26 cellular contexts compared by ENCODE assay signal in genomic region chr13:23915308-23915707, GRCh38. TPM values are rescaled to one million over a fixed set of nuclear protein-coding genes. Genes with fewer than 3 reads are reported as not detected.
DNase-seq lines count a peak whose midpoint lies in the region; ATAC-seq and TF ChIP-seq lines count a peak whose summit lies in the region.
"Had no signal": no experiment of that assay in that cellular context is flagged by ENCODE, and none has a peak within 500 bp of the region (broad histone marks: within the 10 kb centered on the region; RNA-seq: fewer than 3 reads in every experiment).

No MANE protein-coding gene starts in this region.

- H2AFZ ChIP-seq in mammary epithelial cell (ENCODE audit: low read depth, low read length), result no peak overlapping the region

- H4K20me1 ChIP-seq in mammary epithelial cell (ENCODE audit: insufficient read depth, low read length), result no peaks in the 10 kb centered on the region

- H3K27me3 ChIP-seq in mammary epithelial cell (ENCODE audit: insufficient read depth, low read length), result peaks cover 2% of the 10 kb centered on the region
- H3K27me3 ChIP-seq in RWPE2 (ENCODE audit: insufficient read depth, poor library complexity, severe bottlenecking), result no peaks in the 10 kb centered on the region
- H3K27me3 ChIP-seq: upper lobe of left lung had no signal

- no peak overlapping the region for H3K27ac ChIP-seq in mammary epithelial cell (ENCODE audit: insufficient read depth, low read depth, low read length)
- no peak overlapping the region for H3K27ac ChIP-seq in RWPE2 (ENCODE audit: poor library complexity, severe bottlenecking)
- H3K27ac ChIP-seq: left ventricle myocardium inferior, upper lobe of left lung had no signal

- 0 out of 3 replicates have a peak, but pooled peaks have one; percentile 21 for ATAC-seq in RWPE2 (ENCODE audit: low read depth)
- ATAC-seq: stimulated activated naive CD8-positive, alpha-beta T cell treated with anti-CD3 and anti-CD28 coated beads, Interleukin-15, amount 100 ng/mL, for 72 hours; T-helper 17 cell had no signal

- dilution Hi-C loops in mammary epithelial cell (cut with HindIII; ENCODE audit: low sequenced_read_pairs), result no loop called here

- H3K36me3 Mint-ChIP-seq in MCF 10A (ENCODE audit: insufficient read depth, unreplicated experiment) (no peaks in the 10 kb centered on the region), glutamatergic neuron (ENCODE audit: unreplicated experiment) (peaks cover 14% of the 10 kb centered on the region)
- H3K36me3 Mint-ChIP-seq: CD14-positive monocyte had no signal

- peaks cover 64% of the 10 kb centered on the region for H3K27me3 Mint-ChIP-seq in MCF 10A (ENCODE audit: insufficient read depth, unreplicated experiment)
- H3K27me3 Mint-ChIP-seq in glutamatergic neuron (ENCODE audit: unreplicated experiment), result peaks cover 2% of the 10 kb centered on the region

- H3K9ac ChIP-seq in mammary epithelial cell (ENCODE audit: insufficient read depth, low read length), result no peak overlapping the region

- H3K4me1 ChIP-seq in mammary epithelial cell (ENCODE audit: insufficient read depth, low read length) (peaks cover 4% of the 10 kb centered on the region), RWPE2 (ENCODE audit: insufficient read depth, poor library complexity, severe bottlenecking) (no peaks in the 10 kb centered on the region)
- H3K4me1 ChIP-seq: left ventricle myocardium inferior, upper lobe of left lung had no signal

- CTCF ChIA-PET in MCF 10A (lab: Yijun Ruan, JAX), result interaction anchor here (0.6 to 2.7 kb wide), 3 partner anchors 46 to 183 kb away, joined by 3 to 10 read pairs (median 3); no protein-coding TSS in a partner anchor
- CTCF ChIA-PET in mammary epithelial cell (lab: Charles Lee; ENCODE audit: low non-redundant PET), result no interaction called here
- CTCF ChIA-PET in GM10248 (lab: Yijun Ruan, JAX), result interaction anchor here (0.8 to 1.5 kb wide), 2 partner anchors 11 to 25 kb away, joined by 3 to 4 read pairs; no protein-coding TSS in a partner anchor

- POLR2A ChIA-PET in MCF 10A (lab: Yijun Ruan, JAX), result interaction anchor here (1.1 to 2.2 kb wide), 2 partner anchors 41 to 44 kb away, joined by 3 to 6 read pairs; no protein-coding TSS in a partner anchor
- POLR2A ChIA-PET in GM10248 (lab: Yijun Ruan, JAX), result no interaction called here

- no peak overlapping the region for H3K4me2 ChIP-seq in mammary epithelial cell (ENCODE audit: insufficient read depth, low read depth, low read length)

- peaks cover 6% of the 10 kb centered on the region for H3K4me1 Mint-ChIP-seq in MCF 10A (ENCODE audit: insufficient read depth, unreplicated experiment)
- H3K4me1 Mint-ChIP-seq in glutamatergic neuron (ENCODE audit: low read depth, unreplicated experiment), result no peaks in the 10 kb centered on the region
- H3K4me1 Mint-ChIP-seq: activated B cell treated with CpG ODN at 0.5 μM for 24 hours had no signal

- intact Hi-C loops in MCF 10A (cut with micrococcal nuclease) (no loop called here), mammary epithelial cell (cut with micrococcal nuclease) (no loop called here)

- TF ChIP-seq CTCF in MCF 10A (IDR thresholded peaks at IDR 0.05; ENCODE audit: unreplicated experiment) (no peak), mammary epithelial cell (conservative IDR thresholded peaks at IDR 0.05 in 1 of 2, IDR thresholded peaks at IDR 0.05 in 1 of 2; ENCODE audit: extremely low read depth in 1 of 2, insufficient read depth in 1 of 2, low read depth in 1 of 2, low read length in 2 of 2) (no peak), RWPE2 (IDR thresholded peaks at IDR 0.05; ENCODE audit: poor library complexity, severe bottlenecking) (no peak), glutamatergic neuron (IDR thresholded peaks at IDR 0.05; ENCODE audit: partially characterized antibody, unreplicated experiment) (no peak), GM10248 (IDR thresholded peaks at IDR 0.05; ENCODE audit: control extremely low read depth, extremely low read depth, low read depth, missing control alignments) (no peak)

- in situ Hi-C loops in mammary epithelial cell (cut with MboI; ENCODE audit: low sequenced_read_pairs in 2 of 2), result loop anchor here (10.0 to 25.0 kb wide), 2 partner anchors 297 to 309 kb away; no protein-coding TSS in a partner anchor

- H3K27ac Mint-ChIP-seq in MCF 10A (ENCODE audit: low read depth, unreplicated experiment), result no peak overlapping the region
- H3K27ac Mint-ChIP-seq in glutamatergic neuron (ENCODE audit: unreplicated experiment), result no peak overlapping the region
- H3K27ac Mint-ChIP-seq: activated B cell treated with CpG ODN at 0.5 μM for 24 hours; activated CD4-positive, alpha-beta memory T cell treated with anti-CD3 and anti-CD28 coated beads, Interleukin-2, amount 10 ng/mL, durations not matched to agents 7 days and 5 days; activated naive CD4-positive, alpha-beta T cell treated with anti-CD3 and anti-CD28 coated beads for 36 hours; CD14-positive monocyte; stimulated activated naive CD8-positive, alpha-beta T cell treated with anti-CD3 and anti-CD28 coated beads, Interleukin-15, amount 100 ng/mL, for 72 hours; T-helper 17 cell had no signal

- DNase-seq in MCF 10A (ENCODE audit: unreplicated experiment) (peak; percentile 25), mammary epithelial cell (no peak), NCI-H345 (lab: John Stamatoyannopoulos, UW) (peak; percentile 85), RWPE2 (ENCODE audit: low spot score) (no peak), glutamatergic neuron (no peak), NCI-H226 (no peak), AG08396 (ENCODE audit: low spot score) (no peak), GM10248 (ENCODE audit: extremely low spot score) (no peak)
- DNase-seq: activated B cell treated with CpG ODN at 0.5 μM for 24 hours; activated CD4-positive, alpha-beta memory T cell treated with anti-CD3 and anti-CD28 coated beads, Interleukin-2, amount 10 ng/mL, durations not matched to agents 7 days and 5 days; activated naive CD4-positive, alpha-beta T cell treated with anti-CD3 and anti-CD28 coated beads for 36 hours; activated T-cell treated with anti-CD3 and anti-CD28 coated beads, Interleukin-2, amount 50 U/mL, for 1 hour; anterior cingulate cortex; central memory CD4-positive, alpha-beta T cell; DMS 273 treated with DMSO at 0.1 percent for 48 hours; HCEC 1CT; left ventricle myocardium inferior; NCI-H446 treated with DMSO at 0.1 percent for 48 hours; small intestine; stimulated activated CD4-positive, alpha-beta T cell treated with anti-CD3 and anti-CD28 coated beads, Interleukin-2, amount 100 ng/mL, for 48 hours; stimulated activated naive CD8-positive, alpha-beta T cell treated with anti-CD3 and anti-CD28 coated beads, Interleukin-15, amount 100 ng/mL, for 72 hours; T-helper 17 cell; upper lobe of left lung had no signal

- H3K9me3 ChIP-seq in mammary epithelial cell (replicated peaks; ENCODE audit: insufficient read depth, low read length) (no peaks in the 10 kb centered on the region), RWPE2 (ENCODE audit: severe bottlenecking) (no peaks in the 10 kb centered on the region)
- H3K9me3 ChIP-seq: upper lobe of left lung had no signal

- H3K79me2 ChIP-seq in mammary epithelial cell (ENCODE audit: insufficient read depth, low read length), result no peaks in the 10 kb centered on the region

- no peak overlapping the region for H3K4me3 ChIP-seq in mammary epithelial cell (replicated peaks in 1 of 3; ENCODE audit: insufficient read depth in 1 of 3, low read depth in 2 of 3, low read length in 3 of 3)
- H3K4me3 ChIP-seq in RWPE2 (ENCODE audit: severe bottlenecking), result no peak overlapping the region
- H3K4me3 ChIP-seq: left ventricle myocardium inferior, upper lobe of left lung had no signal

- BruUV-seq in MCF 10A (replicated peaks; lab: Mats Ljungman, UMichigan), result no TSS peak
- BruUV-seq in mammary epithelial cell (replicated peaks; lab: Mats Ljungman, UMichigan), result no TSS peak

- H3K4me3 Mint-ChIP-seq in MCF 10A (ENCODE audit: unreplicated experiment), result no peak overlapping the region
- no peak overlapping the region for H3K4me3 Mint-ChIP-seq in glutamatergic neuron (ENCODE audit: unreplicated experiment)
- H3K4me3 Mint-ChIP-seq: activated B cell treated with CpG ODN at 0.5 μM for 24 hours; activated CD4-positive, alpha-beta memory T cell treated with anti-CD3 and anti-CD28 coated beads, Interleukin-2, amount 10 ng/mL, durations not matched to agents 7 days and 5 days; activated naive CD4-positive, alpha-beta T cell treated with anti-CD3 and anti-CD28 coated beads for 36 hours; CD14-positive monocyte; stimulated activated naive CD8-positive, alpha-beta T cell treated with anti-CD3 and anti-CD28 coated beads, Interleukin-15, amount 100 ng/mL, for 72 hours; T-helper 17 cell had no signal

- no peaks in the 10 kb centered on the region for H3K36me3 ChIP-seq in mammary epithelial cell (ENCODE audit: insufficient read depth, low read length)
- H3K36me3 ChIP-seq in RWPE2 (ENCODE audit: low read depth), result no peaks in the 10 kb centered on the region
- H3K36me3 ChIP-seq: left ventricle myocardium inferior, upper lobe of left lung had no signal

- WGBS in mammary epithelial cell (ENCODE audit: low coverage, missing lambda C conversion rate), result 61% methylated on average over 3 of the region's 3 CpGs

- no peaks in the 10 kb centered on the region for H3K9me3 Mint-ChIP-seq in MCF 10A (ENCODE audit: unreplicated experiment)
- no peaks in the 10 kb centered on the region for H3K9me3 Mint-ChIP-seq in glutamatergic neuron (ENCODE audit: unreplicated experiment)
- H3K9me3 Mint-ChIP-seq: activated CD4-positive, alpha-beta memory T cell treated with anti-CD3 and anti-CD28 coated beads, Interleukin-2, amount 10 ng/mL, durations not matched to agents 7 days and 5 days; activated naive CD4-positive, alpha-beta T cell treated with anti-CD3 and anti-CD28 coated beads for 36 hours; stimulated activated naive CD8-positive, alpha-beta T cell treated with anti-CD3 and anti-CD28 coated beads, Interleukin-15, amount 100 ng/mL, for 72 hours had no signal

RNA-seq across cellular contexts. Expression of gene C1QTNF9B, which starts 18.0 kb away (rescaled TPM):
- total RNA-seq in MCF 10A (2022), result not detected in 2 replicates
- total RNA-seq in mammary epithelial cell, result not detected
- not detected for polyA plus RNA-seq in mammary epithelial cell
- polyA minus RNA-seq in mammary epithelial cell, result not detected
- total RNA-seq in glutamatergic neuron (ENCODE audit: unreplicated experiment), result not detected
- total RNA-seq: activated B cell treated with CpG ODN at 0.5 μM for 24 hours; activated CD4-positive, alpha-beta memory T cell treated with anti-CD3 and anti-CD28 coated beads, Interleukin-2, amount 10 ng/mL, durations not matched to agents 7 days and 5 days; activated naive CD4-positive, alpha-beta T cell treated with anti-CD3 and anti-CD28 coated beads for 36 hours; pulmonary artery endothelial cell; SK-MEL-5; T-helper 17 cell; upper lobe of left lung had no signal
- polyA plus RNA-seq: CD14-positive monocyte had no signal

RNA-seq across cellular contexts. Expression of gene MIPEP, which starts 26.1 kb away (rescaled TPM):
- total RNA-seq in MCF 10A (2022), result 19.1 and 24.7 TPM in 2 replicates
- total RNA-seq in mammary epithelial cell, result 10 to 100 TPM; 24.2 to 32.2 TPM
- 27.0 TPM for polyA plus RNA-seq in mammary epithelial cell
- polyA minus RNA-seq in mammary epithelial cell, result 4.1 TPM
- total RNA-seq in glutamatergic neuron (ENCODE audit: unreplicated experiment), result 7.1 TPM

Comparison
In these comparisons a context has a peak if more than half of its experiments do, and no peak if none do; other contexts are left out.
1. DNase-seq: peak in MCF 10A (single experiment) and NCI-H345 (single experiment); none in mammary epithelial cell (single experiment), RWPE2 (single experiment), glutamatergic neuron (single experiment), NCI-H226 (single experiment), AG08396 (single experiment) and GM10248 (single experiment).